Comparison of ENCODE assay signal across 8 cellular contexts in genomic region chrX:136209016-136209738, GRCh38. TPM values are rescaled to one million over a fixed set of nuclear protein-coding genes. Genes with fewer than 3 reads are reported as not detected.
DNase-seq lines count a peak whose midpoint lies in the region; ATAC-seq, FAIRE-seq and TF ChIP-seq lines count a peak whose summit lies in the region.

No MANE protein-coding gene starts in this region.

- intact Hi-C loops in activated CD4-positive, alpha-beta T cell treated with anti-CD3 and anti-CD28 coated beads for 36 hours (cut with DNase I, micrococcal nuclease): loop anchor here (1.0 to 2.0 kb wide), 2 partner anchors 29 to 180 kb away; no protein-coding TSS in a partner anchor

- H3K36me3 ChIP-seq in SK-N-SH (replicated peaks in 1 of 2; ENCODE audit: control insufficient read depth in 1 of 2, insufficient read depth in 2 of 2, low read length in 1 of 2) (peaks cover 0 to 24% of the 10 kb centered on the region in 2 experiments), mesenchymal stem cell (ENCODE audit: control insufficient read depth in 1 of 2, insufficient read depth in 2 of 2, low read depth in 1 of 2, low read length in 2 of 2) (peaks cover 31 to 42% of the 10 kb centered on the region in 2 experiments), upper lobe of left lung (peaks cover 0 to 24% (median 0%) of the 10 kb centered on the region in 4 donors)

- no peaks in the 10 kb centered on the region for H3K27me3 Mint-ChIP-seq in activated CD4-positive, alpha-beta T cell treated with anti-CD3 and anti-CD28 coated beads for 36 hours

- peak overlapping the region; percentile 68 for H4K91ac ChIP-seq in mesenchymal stem cell (ENCODE audit: low read length)

- no peak overlapping the region for H2BK12ac ChIP-seq in mesenchymal stem cell (ENCODE audit: low read length in 2 of 2)

- H4K20me1 ChIP-seq in SK-N-SH (ENCODE audit: insufficient read depth): no peaks in the 10 kb centered on the region

- H3K4me3 ChIP-seq in SK-N-SH (ENCODE audit: low read depth in 2 of 2, low read length in 1 of 2) (no peak overlapping the region), mesenchymal stem cell (ENCODE audit: insufficient read depth in 1 of 2, low read depth in 1 of 2, low read length in 2 of 2) (no peak overlapping the region), upper lobe of left lung (no peak overlapping the region)

- H3K27me3 ChIP-seq in SK-N-SH (ENCODE audit: insufficient read depth): peaks cover 6% of the 10 kb centered on the region; the same call in 1 of the 2 replicates
- H3K27me3 ChIP-seq in mesenchymal stem cell (ENCODE audit: control insufficient read depth in 1 of 2, insufficient read depth in 1 of 2, low read length in 2 of 2): peaks cover 0 to 35% of the 10 kb centered on the region in 2 experiments
- no peaks in the 10 kb centered on the region for H3K27me3 ChIP-seq in upper lobe of left lung

- CTCF ChIA-PET in activated CD4-positive, alpha-beta T cell treated with anti-CD3 and anti-CD28 coated beads for 36 hours (lab: Charles Lee): interaction anchor here (0.7 to 3.3 kb wide), 4 partner anchors 44 to 231 kb away, joined by 3 to 18 read pairs (median 4); no protein-coding TSS in a partner anchor
- CTCF ChIA-PET in SK-N-SH (lab: Yijun Ruan, JAX): interaction anchor here (0.6 to 4.9 kb wide), 12 partner anchors 9 to 324 kb away, joined by 3 to 42 read pairs (median 3); no protein-coding TSS in a partner anchor

- H3K4me1 Mint-ChIP-seq in activated CD4-positive, alpha-beta T cell treated with anti-CD3 and anti-CD28 coated beads for 36 hours: peaks cover 13% of the 10 kb centered on the region

- no peak overlapping the region for H2BK120ac ChIP-seq in mesenchymal stem cell (ENCODE audit: low read depth, low read length)

- H3K4me1 ChIP-seq in SK-N-SH (ENCODE audit: control insufficient read depth in 1 of 2, insufficient read depth in 2 of 2, low read depth in 1 of 2, low read length in 1 of 2) (no peaks in the 10 kb centered on the region), mesenchymal stem cell (ENCODE audit: control insufficient read depth, insufficient read depth, low read depth, low read length) (peaks cover 24% of the 10 kb centered on the region), upper lobe of left lung (peaks cover 0 to 21% (median 12%) of the 10 kb centered on the region in 4 donors)

- TF ChIP-seq RAD21 in SK-N-SH (IDR thresholded peaks at IDR 0.05; ENCODE audit: low read length): peak; percentile 68

- H3K23ac ChIP-seq in mesenchymal stem cell (ENCODE audit: low read length in 2 of 2): no peak overlapping the region

- peak; percentile 55 for ATAC-seq in activated CD4-positive, alpha-beta T cell treated with anti-CD3 and anti-CD28 coated beads for 36 hours
- ATAC-seq in upper lobe of left lung (ENCODE audit: low FRiP score in 2 of 2) (peak in 1 of 2 donors; percentile 68), GM21786 (IDR thresholded peaks at IDR 0.05; ENCODE audit: unreplicated experiment) (no peak)

- no peak overlapping the region for H3K27ac Mint-ChIP-seq in activated CD4-positive, alpha-beta T cell treated with anti-CD3 and anti-CD28 coated beads for 36 hours

- H2AFZ ChIP-seq in SK-N-SH (ENCODE audit: low read depth) (no peak overlapping the region), mesenchymal stem cell (ENCODE audit: low read depth, low read length) (no peak overlapping the region)

- no peak overlapping the region for H3K4ac ChIP-seq in mesenchymal stem cell (ENCODE audit: low read depth in 1 of 2, low read length in 2 of 2)

- no peaks in the 10 kb centered on the region for H3K79me2 ChIP-seq in SK-N-SH (ENCODE audit: insufficient read depth)

- POLR2A ChIA-PET in activated CD4-positive, alpha-beta T cell treated with anti-CD3 and anti-CD28 coated beads for 36 hours (lab: Charles Lee): interaction anchor here (0.6 kb wide), 1 partner anchor 62 kb away, joined by 3 read pairs; no protein-coding TSS in a partner anchor
- POLR2A ChIA-PET in SK-N-SH (lab: Yijun Ruan, JAX): interaction anchor here (1.4 kb wide), 1 partner anchor 181 kb away, joined by 3 read pairs; no protein-coding TSS in a partner anchor

- 37% methylated on average over 16 of the region's 28 CpGs for WGBS in SK-N-SH (ENCODE audit: low lambda C conversion rate)
- 71% methylated on average over 27 of the region's 28 CpGs for WGBS in mesenchymal stem cell
- 23 to 46% methylated on average over 14 to 28 of the region's 28 CpGs for WGBS in upper lobe of left lung, 2 donors

- H3K4me2 ChIP-seq in SK-N-SH: no peak overlapping the region
- no peak overlapping the region for H3K4me2 ChIP-seq in mesenchymal stem cell (ENCODE audit: low read length, poor library complexity, severe bottlenecking)

- H3K79me1 ChIP-seq in mesenchymal stem cell (replicated peaks; ENCODE audit: low read length, poor library complexity, severe bottlenecking): peaks cover 11% of the 10 kb centered on the region

- H3K14ac ChIP-seq in mesenchymal stem cell (ENCODE audit: low read length in 2 of 2): no peak overlapping the region

- H3K27ac ChIP-seq in SK-N-SH (ENCODE audit: low read depth in 2 of 2, low read length in 1 of 2) (no peak overlapping the region), mesenchymal stem cell (ENCODE audit: low read length, poor library complexity, severe bottlenecking) (peak overlapping the region; percentile 89), upper lobe of left lung (peak overlapping the region in 3 of 4 donors; percentile 53 to 66 (median 56))

- H4K8ac ChIP-seq in mesenchymal stem cell (ENCODE audit: low read length): no peak overlapping the region

- no peak for TF ChIP-seq EP300 in SK-N-SH (IDR thresholded peaks at IDR 0.05; ENCODE audit: borderline replicate concordance in 1 of 2, low read depth in 1 of 2, low read length in 1 of 2)
- TF ChIP-seq EP300 in upper lobe of left lung (IDR thresholded peaks at IDR 0.05): no peak

- DNase-seq in activated CD4-positive, alpha-beta T cell treated with anti-CD3 and anti-CD28 coated beads for 36 hours: peak; percentile 44
- no peak for DNase-seq in activated CD4-positive, alpha-beta T cell treated with anti-CD3 and anti-CD28 coated beads for 1 hour
- peak; percentile 62 for DNase-seq in SK-N-SH
- peak; percentile 8 for DNase-seq in effector CD4-positive, alpha-beta T cell
- peak; percentile 62 for DNase-seq in mesenchymal stem cell
- no peak for DNase-seq in upper lobe of left lung
- no peak for DNase-seq in H54 (ENCODE audit: insufficient read length, low spot score)

- H3K9me3 ChIP-seq in SK-N-SH: no peaks in the 10 kb centered on the region
- no peaks in the 10 kb centered on the region for H3K9me3 ChIP-seq in mesenchymal stem cell (ENCODE audit: control insufficient read depth, low read length)
- H3K9me3 ChIP-seq in upper lobe of left lung: no peaks in the 10 kb centered on the region

- H3F3A ChIP-seq in SK-N-SH (replicated peaks; ENCODE audit: insufficient read depth): no peaks in the 10 kb centered on the region

- peak overlapping the region in 1 of 2 experiments; percentile 57 for H3K18ac ChIP-seq in mesenchymal stem cell (ENCODE audit: low read depth in 1 of 2, low read length in 2 of 2)

- H3K36me3 Mint-ChIP-seq in activated CD4-positive, alpha-beta T cell treated with anti-CD3 and anti-CD28 coated beads for 36 hours (ENCODE audit: low read depth): peaks cover 4% of the 10 kb centered on the region

- H3K4me3 Mint-ChIP-seq in activated CD4-positive, alpha-beta T cell treated with anti-CD3 and anti-CD28 coated beads for 36 hours: no peak overlapping the region

- H3K9me3 Mint-ChIP-seq in activated CD4-positive, alpha-beta T cell treated with anti-CD3 and anti-CD28 coated beads for 36 hours (ENCODE audit: low read depth): no peaks in the 10 kb centered on the region

- no peak overlapping the region for H3K9ac ChIP-seq in SK-N-SH
- peak overlapping the region; percentile 73 for H3K9ac ChIP-seq in mesenchymal stem cell (ENCODE audit: low read length)

- no peak for FAIRE-seq in H54 (lab: Jason Lieb, UNC)

- no peaks in the 10 kb centered on the region for H3K9me2 ChIP-seq in SK-N-SH

- peak overlapping the region; percentile 94 for H2AK5ac ChIP-seq in mesenchymal stem cell (ENCODE audit: low read length, severe bottlenecking)

- TF ChIP-seq CTCF in SK-N-SH (IDR thresholded peaks at IDR 0.05): peak; percentile 67
- peak; percentile 42 to 61 (median 47) for TF ChIP-seq CTCF in upper lobe of left lung (IDR thresholded peaks at IDR 0.05)

- TF ChIP-seq POLR2A in upper lobe of left lung (IDR thresholded peaks at IDR 0.05): no peak
- no peak for TF ChIP-seq POLR2A in H54 (IDR thresholded peaks at IDR 0.05; ENCODE audit: low read depth, low read length)

- no peak overlapping the region for H2BK15ac ChIP-seq in mesenchymal stem cell (ENCODE audit: low read depth, poor library complexity, severe bottlenecking)

- peak overlapping the region; percentile 89 for H2BK5ac ChIP-seq in mesenchymal stem cell (ENCODE audit: low read depth, low read length, poor library complexity, severe bottlenecking)

TF ChIP-seq in SK-N-SH, 30 proteins besides CTCF, POLR2A, EP300 and RAD21:
- TF ChIP-seq SMC3 (IDR thresholded peaks at IDR 0.05; ENCODE audit: low read depth, low read length): peak; percentile 77
- no peak for TF ChIP-seq CHD2 (IDR thresholded peaks at IDR 0.05; ENCODE audit: low read length, partially characterized antibody)

RNA-seq across cellular contexts. Expression of gene MAP7D3, which starts 42.0 kb away (rescaled TPM):
- total RNA-seq in activated CD4-positive, alpha-beta T cell treated with anti-CD3 and anti-CD28 coated beads for 36 hours: 10 to 100 TPM; 16.8 to 22.7 TPM
- 5.8 and 6.7 TPM in 2 replicates for polyA plus RNA-seq in SK-N-SH (2012; rRNA removed)
- polyA plus RNA-seq in SK-N-SH (2012; cell fraction: cytosol; rRNA removed): 6.4 and 7.3 TPM in 2 replicates
- polyA plus RNA-seq in SK-N-SH (2012; cell fraction: nucleus; rRNA removed): 8.1 and 10.3 TPM in 2 replicates
- 55.4 TPM for polyA plus RNA-seq in mesenchymal stem cell (2013, experiment 1 of 2)
- polyA plus RNA-seq in mesenchymal stem cell (2013, experiment 2 of 2): 50.7 TPM
- total RNA-seq in upper lobe of left lung: 10 to 100 TPM in 3 of 6 donors, 1 to 10 TPM in 3; 4.8 to 19.9 (median 9.3) TPM

Comparison
In these comparisons a context has a peak if more than half of its experiments do, and no peak if none do; other contexts are left out.
1. DNase-seq: peak in activated CD4-positive, alpha-beta T cell treated with anti-CD3 and anti-CD28 coated beads for 36 hours (single experiment), SK-N-SH (single experiment), effector CD4-positive, alpha-beta T cell (single experiment) and mesenchymal stem cell (single experiment); none in activated CD4-positive, alpha-beta T cell treated with anti-CD3 and anti-CD28 coated beads for 1 hour (single experiment), upper lobe of left lung (0 of 2) and H54 (single experiment).
2. H3K27ac ChIP-seq: peak in mesenchymal stem cell (single experiment) and upper lobe of left lung (3 of 4); none in SK-N-SH (0 of 2).